Comparison of ENCODE assay signal across 1 cellular context in genomic region chr10:128150045-128150493, GRCh38.
TF ChIP-seq lines count a peak whose summit lies in the region.

No MANE protein-coding gene starts in this region.

TF ChIP-seq in GM12878, 131 proteins besides CTCF, POLR2A, EP300 and RAD21 (continued from another document and continues in another):
- TF ChIP-seq ZBTB11 (CRISPR knock-in tag; IDR thresholded peaks at IDR 0.05) (no peak), HDAC6 (IDR thresholded peaks at IDR 0.05; ENCODE audit: unreplicated experiment) (no peak), BHLHE40 (IDR thresholded peaks at IDR 0.05; ENCODE audit: borderline replicate concordance in 1 of 2, low read depth in 2 of 2, low read length in 1 of 2) (peak; percentile 51 to 67; a peak in 3 of 4 replicates), POU2F2 (IDR thresholded peaks at IDR 0.05; ENCODE audit: borderline replicate concordance, low read depth, low read length) (peak; percentile 43; the same call in 1 of the 3 replicates), NFYA (IDR thresholded peaks at IDR 0.05; ENCODE audit: borderline replicate concordance, low read depth, low read length) (no peak), FOXM1 (IDR thresholded peaks at IDR 0.05; ENCODE audit: low read depth, low read length) (no peak), ZNF207 (IDR thresholded peaks at IDR 0.05; ENCODE audit: borderline replicate concordance) (peak; percentile 82; the same call in 1 of the 2 replicates), FOXK2 (IDR thresholded peaks at IDR 0.05) (no peak), ZNF687 (IDR thresholded peaks at IDR 0.05) (no peak), SMAD5 (IDR thresholded peaks at IDR 0.05; ENCODE audit: low read depth) (no peak), SPI1 (IDR thresholded peaks at IDR 0.05; ENCODE audit: borderline replicate concordance, insufficient read depth, low read depth, low read length) (no peak), POLR2AphosphoS2 (IDR thresholded peaks at IDR 0.05; ENCODE audit: low read depth, low read length) (no peak), BACH1 (IDR thresholded peaks at IDR 0.05; ENCODE audit: borderline replicate concordance) (peak; percentile 70; the same call in 1 of the 2 replicates), TARDBP (IDR thresholded peaks at IDR 0.05; ENCODE audit: borderline replicate concordance) (no peak), RBBP5 (conservative IDR thresholded peaks at IDR 0.05) (no peak), RUNX3 (IDR thresholded peaks at IDR 0.05; ENCODE audit: low read length) (peak; percentile 27; the same call in 1 of the 2 replicates), SIX5 (IDR thresholded peaks at IDR 0.05; ENCODE audit: low read depth, low read length, severe bottlenecking) (no peak), RCOR1 (conservative IDR thresholded peaks at IDR 0.05; ENCODE audit: low read depth, low read length) (0 out of 2 replicates have a peak, but pooled peaks have one; percentile 47), STAT1 (conservative IDR thresholded peaks at IDR 0.05) (no peak), NRF1 (conservative IDR thresholded peaks at IDR 0.05; ENCODE audit: low read depth, low read length) (no peak), STAT3 (IDR thresholded peaks at IDR 0.05; ENCODE audit: low read depth, low read length) (no peak), ZNF217 (IDR thresholded peaks at IDR 0.05) (no peak), MEF2A (IDR thresholded peaks at IDR 0.05; ENCODE audit: insufficient read depth, low read depth, low read length) (no peak), ZBTB40 (IDR thresholded peaks at IDR 0.05; ENCODE audit: borderline replicate concordance) (no peak), PAX5 (IDR thresholded peaks at IDR 0.05; ENCODE audit: borderline replicate concordance, low read depth, low read length) (0 out of 2 replicates have a peak, but pooled peaks have one; percentile 22), EZH2 (IDR thresholded peaks at IDR 0.05; ENCODE audit: borderline replicate concordance, control insufficient read depth, low read depth, low read length) (no peak), ZNF622 (IDR thresholded peaks at IDR 0.05) (no peak), CBX3 (IDR thresholded peaks at IDR 0.05; ENCODE audit: borderline replicate concordance, low read depth) (no peak), CHD1 (IDR thresholded peaks at IDR 0.05; ENCODE audit: low read depth, low read length) (no peak), CUX1 (IDR thresholded peaks at IDR 0.05; ENCODE audit: insufficient replicate concordance, low read depth, low read length) (no peak), ZZZ3 (IDR thresholded peaks at IDR 0.05; ENCODE audit: control insufficient read depth, insufficient read length, low read depth) (no peak), TAF1 (IDR thresholded peaks at IDR 0.05; ENCODE audit: borderline replicate concordance, low read depth, low read length) (no peak), NFXL1 (IDR thresholded peaks at IDR 0.05; ENCODE audit: borderline replicate concordance) (no peak), DPF2 (IDR thresholded peaks at IDR 0.05) (peak; percentile 77), PBX3 (IDR thresholded peaks at IDR 0.05; ENCODE audit: insufficient replicate concordance, low read depth, low read length) (no peak), CEBPB (IDR thresholded peaks at IDR 0.05; ENCODE audit: borderline replicate concordance in 1 of 2, low read depth in 2 of 2, low read length in 2 of 2) (no peak), MXI1 (IDR thresholded peaks at IDR 0.05; ENCODE audit: low read depth, low read length) (no peak), BMI1 (IDR thresholded peaks at IDR 0.05; ENCODE audit: borderline replicate concordance) (no peak), SMAD1 (IDR thresholded peaks at IDR 0.05; ENCODE audit: low read depth, partially characterized antibody) (no peak), EGR1 (IDR thresholded peaks at IDR 0.05; ENCODE audit: borderline replicate concordance in 1 of 2, low read depth in 2 of 2, low read length in 2 of 2) (peak in 1 of 2 experiments; percentile 89; a peak in 2 of 3 replicates), CEBPZ (IDR thresholded peaks at IDR 0.05; ENCODE audit: low read depth, low read length) (no peak)
